In the genomic region with DNA sequence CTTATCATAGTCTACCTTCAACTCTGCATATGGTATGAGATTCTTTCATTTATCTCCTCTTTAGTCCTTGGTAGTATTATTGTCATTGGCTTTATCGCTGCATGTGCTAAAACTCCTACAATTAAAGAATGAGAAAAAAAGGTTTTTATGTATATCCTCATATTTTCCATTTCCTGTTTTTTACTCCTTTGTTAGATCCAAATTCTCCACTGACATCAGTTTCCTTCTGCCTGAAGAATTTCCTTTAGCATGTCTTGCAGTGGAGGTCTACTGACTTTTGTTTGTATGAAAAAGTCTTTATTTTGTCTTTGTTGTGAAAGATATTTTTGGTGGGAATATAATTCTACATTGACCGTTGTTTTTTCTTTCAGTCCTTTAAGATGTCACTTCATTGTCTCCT, we compare ENCODE assay signal across 11 cellular contexts.
"Had no signal": no experiment of that assay in that cellular context is flagged by ENCODE, and none has a peak within 500 bp of the region (broad histone marks: within the 10 kb centered on the region; RNA-seq: fewer than 3 reads in every experiment).

No MANE protein-coding gene starts in this region.

- H3K4me3 ChIP-seq: GM23248, GM23338, HAP-1 had no signal

- H2AFZ ChIP-seq: GM23248, GM23338 had no signal

- H3K4me2 ChIP-seq: GM23338 had no signal

- FAIRE-seq: H1, H54 had no signal

- H3K9me3 ChIP-seq: HAP-1 had no signal

- H3K27ac ChIP-seq: GM23248 had no signal

- H3K9ac ChIP-seq: GM23248 had no signal

- DNase-seq: GM23248, GOT3, H7, H9, HCEC 1CT, HFFc6 had no signal

- H3K4me1 ChIP-seq: HAP-1 had no signal

- ATAC-seq: GM23338, HCT116 had no signal

- H3K36me3 ChIP-seq: HAP-1 had no signal
